In genomic region chr13:35720690-35721554, GRCh38 we compare ENCODE assay signal across 1 cellular context.
TF ChIP-seq lines count a peak whose summit lies in the region.

No MANE protein-coding gene starts in this region.

TF ChIP-seq in HepG2, 621 proteins besides CTCF, POLR2A, EP300 and RAD21 (continued from another document):
- TF ChIP-seq GABPA (IDR thresholded peaks at IDR 0.05; ENCODE audit: low read depth, low read length) = no peak
- peak; percentile 35; the same call in 1 of the 2 replicates for TF ChIP-seq GABPA (CRISPR knock-in tag; IDR thresholded peaks at IDR 0.05; ENCODE audit: low read depth)
- no peak for TF ChIP-seq MAFF (IDR thresholded peaks at IDR 0.05; ENCODE audit: low read depth, low read length)
- no peak for TF ChIP-seq ATAD3A (CRISPR knock-in tag; IDR thresholded peaks at IDR 0.05)
